In genomic region chr7:31470883-31471282, GRCh38 we compare ENCODE assay signal across 2 cellular contexts. TPM values are rescaled to one million over a fixed set of nuclear protein-coding genes. Genes with fewer than 3 reads are reported as not detected.
"Had no signal": no experiment of that assay in that cellular context is flagged by ENCODE, and none has a peak within 500 bp of the region (broad histone marks: within the 10 kb centered on the region; RNA-seq: fewer than 3 reads in every experiment).

No MANE protein-coding gene starts in this region.

RNA-seq across cellular contexts. Expression of gene ITPRID1, which starts 43.0 kb away (rescaled TPM):
- total RNA-seq: G401 had no signal
- polyA plus RNA-seq: GM12878 had no signal
